1 cellular context compared by ENCODE assay signal in the genomic region with DNA sequence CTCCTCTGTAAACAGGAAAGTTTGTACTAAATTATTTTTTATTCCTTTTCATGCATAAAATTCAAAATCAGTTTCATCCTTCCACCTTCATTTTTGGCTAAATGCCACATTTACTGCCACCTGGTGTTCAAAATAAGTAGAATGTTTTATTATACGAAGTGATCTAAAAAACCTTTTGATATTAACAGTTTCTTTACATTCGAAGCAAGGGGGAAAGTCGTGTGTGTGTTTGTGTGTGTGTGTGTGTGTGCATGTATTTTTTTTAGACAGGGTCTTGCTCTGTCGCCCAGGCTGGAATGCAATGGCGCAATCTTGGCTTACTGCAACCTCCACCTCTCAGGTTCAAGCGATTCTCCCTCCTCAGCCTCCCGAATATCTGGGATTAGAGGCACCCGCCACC.
A peak's percentile ranks its signal among the peaks of the same experiment; 100 is the strongest.
TF ChIP-seq lines count a peak whose summit lies in the region.

No MANE protein-coding gene starts in this region.

TF ChIP-seq in HepG2, 621 proteins besides CTCF, POLR2A, EP300 and RAD21 (continued from another document and continues in another):
- TF ChIP-seq, protein P1, sequence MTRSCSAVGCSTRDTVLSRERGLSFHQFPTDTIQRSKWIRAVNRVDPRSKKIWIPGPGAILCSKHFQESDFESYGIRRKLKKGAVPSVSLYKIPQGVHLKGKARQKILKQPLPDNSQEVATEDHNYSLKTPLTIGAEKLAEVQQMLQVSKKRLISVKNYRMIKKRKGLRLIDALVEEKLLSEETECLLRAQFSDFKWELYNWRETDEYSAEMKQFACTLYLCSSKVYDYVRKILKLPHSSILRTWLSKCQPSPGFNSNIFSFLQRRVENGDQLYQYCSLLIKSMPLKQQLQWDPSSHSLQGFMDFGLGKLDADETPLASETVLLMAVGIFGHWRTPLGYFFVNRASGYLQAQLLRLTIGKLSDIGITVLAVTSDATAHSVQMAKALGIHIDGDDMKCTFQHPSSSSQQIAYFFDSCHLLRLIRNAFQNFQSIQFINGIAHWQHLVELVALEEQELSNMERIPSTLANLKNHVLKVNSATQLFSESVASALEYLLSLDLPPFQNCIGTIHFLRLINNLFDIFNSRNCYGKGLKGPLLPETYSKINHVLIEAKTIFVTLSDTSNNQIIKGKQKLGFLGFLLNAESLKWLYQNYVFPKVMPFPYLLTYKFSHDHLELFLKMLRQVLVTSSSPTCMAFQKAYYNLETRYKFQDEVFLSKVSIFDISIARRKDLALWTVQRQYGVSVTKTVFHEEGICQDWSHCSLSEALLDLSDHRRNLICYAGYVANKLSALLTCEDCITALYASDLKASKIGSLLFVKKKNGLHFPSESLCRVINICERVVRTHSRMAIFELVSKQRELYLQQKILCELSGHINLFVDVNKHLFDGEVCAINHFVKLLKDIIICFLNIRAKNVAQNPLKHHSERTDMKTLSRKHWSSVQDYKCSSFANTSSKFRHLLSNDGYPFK (CRISPR knock-in tag; IDR thresholded peaks at IDR 0.05; ENCODE audit: borderline replicate concordance), result no peak
- TF ChIP-seq ZNF670 (CRISPR knock-in tag; IDR thresholded peaks at IDR 0.05; ENCODE audit: borderline replicate concordance) (no peak), BORCS8-MEF2B (CRISPR knock-in tag; IDR thresholded peaks at IDR 0.05) (no peak), HNRNPUL1 (IDR thresholded peaks at IDR 0.05; ENCODE audit: low read depth, low read length) (no peak), ATRX (CRISPR knock-in tag; IDR thresholded peaks at IDR 0.05; ENCODE audit: borderline replicate concordance) (no peak), ZNF616 (CRISPR knock-in tag; IDR thresholded peaks at IDR 0.05; ENCODE audit: low read depth) (no peak), RCOR2 (CRISPR knock-in tag; IDR thresholded peaks at IDR 0.05) (peak; percentile 23; the same call in 1 of the 2 replicates), RXRB (CRISPR knock-in tag; IDR thresholded peaks at IDR 0.05; ENCODE audit: borderline replicate concordance) (no peak), ZSCAN25 (CRISPR knock-in tag; IDR thresholded peaks at IDR 0.05) (0 out of 2 replicates have a peak, but pooled peaks have one; percentile 15), RNF2 (conservative IDR thresholded peaks at IDR 0.05; ENCODE audit: low read depth) (no peak), NFIC (IDR thresholded peaks at IDR 0.05; ENCODE audit: low read length) (peak; percentile 23; the same call in 1 of the 2 replicates), MEIS2 (CRISPR knock-in tag; IDR thresholded peaks at IDR 0.05) (no peak), ZNF256 (CRISPR knock-in tag; conservative IDR thresholded peaks at IDR 0.05) (no peak), SKI (IDR thresholded peaks at IDR 0.05; ENCODE audit: partially characterized antibody) (no peak), ZKSCAN5 (CRISPR knock-in tag; IDR thresholded peaks at IDR 0.05) (no peak), PAX8 (CRISPR knock-in tag; IDR thresholded peaks at IDR 0.05; ENCODE audit: borderline replicate concordance) (no peak), ZNF484 (CRISPR knock-in tag; IDR thresholded peaks at IDR 0.05; ENCODE audit: borderline replicate concordance, low read depth) (no peak), CEBPG (CRISPR knock-in tag; IDR thresholded peaks at IDR 0.05) (peak; percentile 55), SP2 (CRISPR knock-in tag; IDR thresholded peaks at IDR 0.05) (no peak), FOXK1 (CRISPR knock-in tag; IDR thresholded peaks at IDR 0.05; ENCODE audit: borderline replicate concordance, low read depth) (no peak), ZNF34 (CRISPR knock-in tag; IDR thresholded peaks at IDR 0.05; ENCODE audit: borderline replicate concordance) (no peak), RARA (CRISPR knock-in tag; IDR thresholded peaks at IDR 0.05) (no peak), SCMH1 (CRISPR knock-in tag; IDR thresholded peaks at IDR 0.05; ENCODE audit: borderline replicate concordance) (no peak), GATA4 (IDR thresholded peaks at IDR 0.05; ENCODE audit: borderline replicate concordance, low read depth) (no peak), ZFP1 (CRISPR knock-in tag; IDR thresholded peaks at IDR 0.05) (no peak), TOPORS (CRISPR knock-in tag; IDR thresholded peaks at IDR 0.05) (no peak), ZNF792 (CRISPR knock-in tag; IDR thresholded peaks at IDR 0.05) (no peak), MTF1 (CRISPR knock-in tag; IDR thresholded peaks at IDR 0.05) (no peak), RORA (CRISPR knock-in tag; IDR thresholded peaks at IDR 0.05) (no peak), TEAD3 (CRISPR knock-in tag; optimal IDR thresholded peaks at IDR 0.05; ENCODE audit: borderline replicate concordance) (peak; percentile 59), GFI1 (CRISPR knock-in tag; IDR thresholded peaks at IDR 0.05; ENCODE audit: borderline replicate concordance) (no peak), ZNF138 (CRISPR knock-in tag; IDR thresholded peaks at IDR 0.05; ENCODE audit: low read depth) (no peak), BCL6 (CRISPR knock-in tag; IDR thresholded peaks at IDR 0.05) (no peak), ZMYM2 (CRISPR knock-in tag; IDR thresholded peaks at IDR 0.05) (peak; percentile 54; the same call in 1 of the 2 replicates), CEBPB (IDR thresholded peaks at IDR 0.05; ENCODE audit: borderline replicate concordance, low read depth, low read length) (peak; percentile 45; the same call in 1 of the 2 replicates)
- TF ChIP-seq, protein P2, sequence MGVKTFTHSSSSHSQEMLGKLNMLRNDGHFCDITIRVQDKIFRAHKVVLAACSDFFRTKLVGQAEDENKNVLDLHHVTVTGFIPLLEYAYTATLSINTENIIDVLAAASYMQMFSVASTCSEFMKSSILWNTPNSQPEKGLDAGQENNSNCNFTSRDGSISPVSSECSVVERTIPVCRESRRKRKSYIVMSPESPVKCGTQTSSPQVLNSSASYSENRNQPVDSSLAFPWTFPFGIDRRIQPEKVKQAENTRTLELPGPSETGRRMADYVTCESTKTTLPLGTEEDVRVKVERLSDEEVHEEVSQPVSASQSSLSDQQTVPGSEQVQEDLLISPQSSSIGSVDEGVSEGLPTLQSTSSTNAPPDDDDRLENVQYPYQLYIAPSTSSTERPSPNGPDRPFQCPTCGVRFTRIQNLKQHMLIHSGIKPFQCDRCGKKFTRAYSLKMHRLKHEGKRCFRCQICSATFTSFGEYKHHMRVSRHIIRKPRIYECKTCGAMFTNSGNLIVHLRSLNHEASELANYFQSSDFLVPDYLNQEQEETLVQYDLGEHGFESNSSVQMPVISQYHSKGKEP (CRISPR knock-in tag; IDR thresholded peaks at IDR 0.05), result no peak
- TF ChIP-seq, protein P3, sequence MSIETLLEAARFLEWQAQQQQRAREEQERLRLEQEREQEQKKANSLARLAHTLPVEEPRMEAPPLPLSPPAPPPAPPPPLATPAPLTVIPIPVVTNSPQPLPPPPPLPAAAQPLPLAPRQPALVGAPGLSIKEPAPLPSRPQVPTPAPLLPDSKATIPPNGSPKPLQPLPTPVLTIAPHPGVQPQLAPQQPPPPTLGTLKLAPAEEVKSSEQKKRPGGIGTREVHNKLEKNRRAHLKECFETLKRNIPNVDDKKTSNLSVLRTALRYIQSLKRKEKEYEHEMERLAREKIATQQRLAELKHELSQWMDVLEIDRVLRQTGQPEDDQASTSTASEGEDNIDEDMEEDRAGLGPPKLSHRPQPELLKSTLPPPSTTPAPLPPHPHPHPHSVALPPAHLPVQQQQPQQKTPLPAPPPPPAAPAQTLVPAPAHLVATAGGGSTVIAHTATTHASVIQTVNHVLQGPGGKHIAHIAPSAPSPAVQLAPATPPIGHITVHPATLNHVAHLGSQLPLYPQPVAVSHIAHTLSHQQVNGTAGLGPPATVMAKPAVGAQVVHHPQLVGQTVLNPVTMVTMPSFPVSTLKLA (IDR thresholded peaks at IDR 0.05), result no peak
- TF ChIP-seq, protein P4, sequence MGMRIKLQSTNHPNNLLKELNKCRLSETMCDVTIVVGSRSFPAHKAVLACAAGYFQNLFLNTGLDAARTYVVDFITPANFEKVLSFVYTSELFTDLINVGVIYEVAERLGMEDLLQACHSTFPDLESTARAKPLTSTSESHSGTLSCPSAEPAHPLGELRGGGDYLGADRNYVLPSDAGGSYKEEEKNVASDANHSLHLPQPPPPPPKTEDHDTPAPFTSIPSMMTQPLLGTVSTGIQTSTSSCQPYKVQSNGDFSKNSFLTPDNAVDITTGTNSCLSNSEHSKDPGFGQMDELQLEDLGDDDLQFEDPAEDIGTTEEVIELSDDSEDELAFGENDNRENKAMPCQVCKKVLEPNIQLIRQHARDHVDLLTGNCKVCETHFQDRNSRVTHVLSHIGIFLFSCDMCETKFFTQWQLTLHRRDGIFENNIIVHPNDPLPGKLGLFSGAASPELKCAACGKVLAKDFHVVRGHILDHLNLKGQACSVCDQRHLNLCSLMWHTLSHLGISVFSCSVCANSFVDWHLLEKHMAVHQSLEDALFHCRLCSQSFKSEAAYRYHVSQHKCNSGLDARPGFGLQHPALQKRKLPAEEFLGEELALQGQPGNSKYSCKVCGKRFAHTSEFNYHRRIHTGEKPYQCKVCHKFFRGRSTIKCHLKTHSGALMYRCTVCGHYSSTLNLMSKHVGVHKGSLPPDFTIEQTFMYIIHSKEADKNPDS (CRISPR knock-in tag; IDR thresholded peaks at IDR 0.05), result no peak
- TF ChIP-seq, protein P5, sequence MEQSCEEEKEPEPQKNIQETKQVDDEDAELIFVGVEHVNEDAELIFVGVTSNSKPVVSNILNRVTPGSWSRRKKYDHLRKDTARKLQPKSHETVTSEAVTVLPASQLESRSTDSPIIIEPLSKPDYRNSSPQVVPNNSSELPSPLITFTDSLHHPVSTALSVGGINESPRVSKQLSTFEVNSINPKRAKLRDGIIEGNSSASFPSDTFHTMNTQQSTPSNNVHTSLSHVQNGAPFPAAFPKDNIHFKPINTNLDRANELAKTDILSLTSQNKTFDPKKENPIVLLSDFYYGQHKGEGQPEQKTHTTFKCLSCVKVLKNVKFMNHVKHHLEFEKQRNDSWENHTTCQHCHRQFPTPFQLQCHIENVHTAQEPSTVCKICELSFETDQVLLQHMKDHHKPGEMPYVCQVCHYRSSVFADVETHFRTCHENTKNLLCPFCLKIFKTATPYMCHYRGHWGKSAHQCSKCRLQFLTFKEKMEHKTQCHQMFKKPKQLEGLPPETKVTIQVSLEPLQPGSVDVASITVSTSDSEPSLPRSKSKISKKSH (CRISPR knock-in tag; IDR thresholded peaks at IDR 0.05; ENCODE audit: borderline replicate concordance), result no peak
- TF ChIP-seq, protein P6, sequence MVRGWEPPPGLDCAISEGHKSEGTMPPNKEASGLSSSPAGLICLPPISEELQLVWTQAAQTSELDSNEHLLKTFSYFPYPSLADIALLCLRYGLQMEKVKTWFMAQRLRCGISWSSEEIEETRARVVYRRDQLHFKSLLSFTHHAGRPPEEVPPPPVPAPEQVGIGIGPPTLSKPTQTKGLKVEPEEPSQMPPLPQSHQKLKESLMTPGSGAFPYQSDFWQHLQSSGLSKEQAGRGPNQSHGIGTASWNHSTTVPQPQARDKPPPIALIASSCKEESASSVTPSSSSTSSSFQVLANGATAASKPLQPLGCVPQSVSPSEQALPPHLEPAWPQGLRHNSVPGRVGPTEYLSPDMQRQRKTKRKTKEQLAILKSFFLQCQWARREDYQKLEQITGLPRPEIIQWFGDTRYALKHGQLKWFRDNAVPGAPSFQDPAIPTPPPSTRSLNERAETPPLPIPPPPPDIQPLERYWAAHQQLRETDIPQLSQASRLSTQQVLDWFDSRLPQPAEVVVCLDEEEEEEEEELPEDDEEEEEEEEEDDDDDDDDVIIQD (CRISPR knock-in tag; IDR thresholded peaks at IDR 0.05; ENCODE audit: low read depth), result no peak
- TF ChIP-seq, protein P7, sequence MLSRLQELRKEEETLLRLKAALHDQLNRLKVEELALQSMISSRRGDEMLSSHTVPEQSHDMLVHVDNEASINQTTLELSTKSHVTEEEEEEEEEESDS (CRISPR knock-in tag; IDR thresholded peaks at IDR 0.05; ENCODE audit: borderline replicate concordance), result no peak
- TF ChIP-seq, protein P8, sequence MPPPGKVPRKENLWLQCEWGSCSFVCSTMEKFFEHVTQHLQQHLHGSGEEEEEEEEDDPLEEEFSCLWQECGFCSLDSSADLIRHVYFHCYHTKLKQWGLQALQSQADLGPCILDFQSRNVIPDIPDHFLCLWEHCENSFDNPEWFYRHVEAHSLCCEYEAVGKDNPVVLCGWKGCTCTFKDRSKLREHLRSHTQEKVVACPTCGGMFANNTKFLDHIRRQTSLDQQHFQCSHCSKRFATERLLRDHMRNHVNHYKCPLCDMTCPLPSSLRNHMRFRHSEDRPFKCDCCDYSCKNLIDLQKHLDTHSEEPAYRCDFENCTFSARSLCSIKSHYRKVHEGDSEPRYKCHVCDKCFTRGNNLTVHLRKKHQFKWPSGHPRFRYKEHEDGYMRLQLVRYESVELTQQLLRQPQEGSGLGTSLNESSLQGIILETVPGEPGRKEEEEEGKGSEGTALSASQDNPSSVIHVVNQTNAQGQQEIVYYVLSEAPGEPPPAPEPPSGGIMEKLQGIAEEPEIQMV (CRISPR knock-in tag; IDR thresholded peaks at IDR 0.05; ENCODE audit: low read depth), result no peak
- TF ChIP-seq, protein P9, sequence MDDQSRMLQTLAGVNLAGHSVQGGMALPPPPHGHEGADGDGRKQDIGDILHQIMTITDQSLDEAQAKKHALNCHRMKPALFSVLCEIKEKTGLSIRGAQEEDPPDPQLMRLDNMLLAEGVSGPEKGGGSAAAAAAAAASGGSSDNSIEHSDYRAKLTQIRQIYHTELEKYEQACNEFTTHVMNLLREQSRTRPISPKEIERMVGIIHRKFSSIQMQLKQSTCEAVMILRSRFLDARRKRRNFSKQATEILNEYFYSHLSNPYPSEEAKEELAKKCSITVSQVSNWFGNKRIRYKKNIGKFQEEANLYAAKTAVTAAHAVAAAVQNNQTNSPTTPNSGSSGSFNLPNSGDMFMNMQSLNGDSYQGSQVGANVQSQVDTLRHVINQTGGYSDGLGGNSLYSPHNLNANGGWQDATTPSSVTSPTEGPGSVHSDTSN (CRISPR knock-in tag; IDR thresholded peaks at IDR 0.05; ENCODE audit: borderline replicate concordance), result no peak
- TF ChIP-seq, protein P10, sequence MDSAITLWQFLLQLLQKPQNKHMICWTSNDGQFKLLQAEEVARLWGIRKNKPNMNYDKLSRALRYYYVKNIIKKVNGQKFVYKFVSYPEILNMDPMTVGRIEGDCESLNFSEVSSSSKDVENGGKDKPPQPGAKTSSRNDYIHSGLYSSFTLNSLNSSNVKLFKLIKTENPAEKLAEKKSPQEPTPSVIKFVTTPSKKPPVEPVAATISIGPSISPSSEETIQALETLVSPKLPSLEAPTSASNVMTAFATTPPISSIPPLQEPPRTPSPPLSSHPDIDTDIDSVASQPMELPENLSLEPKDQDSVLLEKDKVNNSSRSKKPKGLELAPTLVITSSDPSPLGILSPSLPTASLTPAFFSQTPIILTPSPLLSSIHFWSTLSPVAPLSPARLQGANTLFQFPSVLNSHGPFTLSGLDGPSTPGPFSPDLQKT (CRISPR knock-in tag; IDR thresholded peaks at IDR 0.05; ENCODE audit: borderline replicate concordance), result no peak
- TF ChIP-seq, protein P11, sequence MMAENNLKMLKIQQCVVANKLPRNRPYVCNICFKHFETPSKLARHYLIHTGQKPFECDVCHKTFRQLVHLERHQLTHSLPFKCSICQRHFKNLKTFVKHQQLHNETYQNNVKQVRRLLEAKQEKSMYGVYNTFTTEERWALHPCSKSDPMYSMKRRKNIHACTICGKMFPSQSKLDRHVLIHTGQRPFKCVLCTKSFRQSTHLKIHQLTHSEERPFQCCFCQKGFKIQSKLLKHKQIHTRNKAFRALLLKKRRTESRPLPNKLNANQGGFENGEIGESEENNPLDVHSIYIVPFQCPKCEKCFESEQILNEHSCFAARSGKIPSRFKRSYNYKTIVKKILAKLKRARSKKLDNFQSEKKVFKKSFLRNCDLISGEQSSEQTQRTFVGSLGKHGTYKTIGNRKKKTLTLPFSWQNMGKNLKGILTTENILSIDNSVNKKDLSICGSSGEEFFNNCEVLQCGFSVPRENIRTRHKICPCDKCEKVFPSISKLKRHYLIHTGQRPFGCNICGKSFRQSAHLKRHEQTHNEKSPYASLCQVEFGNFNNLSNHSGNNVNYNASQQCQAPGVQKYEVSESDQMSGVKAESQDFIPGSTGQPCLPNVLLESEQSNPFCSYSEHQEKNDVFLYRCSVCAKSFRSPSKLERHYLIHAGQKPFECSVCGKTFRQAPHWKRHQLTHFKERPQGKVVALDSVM (CRISPR knock-in tag; IDR thresholded peaks at IDR 0.05), result peak; percentile 98
